Comparison of ENCODE assay signal across 16 cellular contexts in the genomic region with DNA sequence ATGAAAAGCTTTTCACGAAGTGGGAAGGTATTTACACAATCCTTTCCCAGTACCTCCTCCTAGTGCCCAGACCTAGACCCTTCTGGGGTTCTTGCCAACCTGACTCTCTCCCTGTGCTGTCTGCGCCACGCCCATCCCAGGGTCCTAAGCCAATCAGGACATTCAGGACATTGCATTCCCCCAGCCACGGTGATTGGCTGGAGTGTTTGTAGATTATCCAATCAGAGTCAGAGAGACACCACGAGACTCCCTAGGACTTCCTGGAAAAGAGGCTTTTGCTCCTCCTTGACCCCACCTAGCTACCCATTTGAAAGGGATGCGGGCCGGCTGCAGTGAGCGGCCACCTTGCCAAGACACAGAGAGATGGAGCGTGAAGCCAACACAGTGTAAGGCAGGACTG. TPM values are rescaled to one million over a fixed set of nuclear protein-coding genes. Genes with fewer than 3 reads are reported as not detected.
DNase-seq lines count a peak whose midpoint lies in the region; ATAC-seq, FAIRE-seq and TF ChIP-seq lines count a peak whose summit lies in the region.
"Had no signal": no experiment of that assay in that cellular context is flagged by ENCODE, and none has a peak within 500 bp of the region (broad histone marks: within the 10 kb centered on the region; RNA-seq: fewer than 3 reads in every experiment).

No MANE protein-coding gene starts in this region.

- peak in 1 of 2 experiments; percentile 68; a peak in 3 of 6 replicates for ATAC-seq in A549
- ATAC-seq: activated CD8-positive, alpha-beta T cell treated with anti-CD3 and anti-CD28 coated beads, Interleukin-2, amount 10 ng/mL, durations not matched to agents 7 days and 5 days had no signal

- no peak for FAIRE-seq in A549 (lab: Jason Lieb, UNC)

- no peak overlapping the region for H3K4me2 ChIP-seq in A549
- H3K4me2 ChIP-seq: BLaER1 treated with 17β-estradiol and CSF1 and Interleukin-3, amounts not matched to agents 10 nM and 100 nM; PC-9 had no signal

- H3K4me3 ChIP-seq in A549 (no peak overlapping the region), fibroblast of mammary gland (ENCODE audit: control insufficient read depth, low read depth, low read length) (no peak overlapping the region)
- H3K4me3 ChIP-seq: BLaER1 treated with 17β-estradiol and CSF1 and Interleukin-3, amounts not matched to agents 10 nM and 100 nM; esophagus squamous epithelium; PC-9 had no signal

- 65% methylated on average over 9 of the region's 9 CpGs for WGBS in A549 (ENCODE audit: missing lambda C conversion rate)

- H3K27ac ChIP-seq in A549: no peak overlapping the region
- H3K27ac ChIP-seq: BLaER1 treated with 17β-estradiol and CSF1 and Interleukin-3, amounts not matched to agents 10 nM and 100 nM; esophagus squamous epithelium; PC-9; WERI-Rb-1 had no signal

- H3K4me1 ChIP-seq in A549: no peaks in the 10 kb centered on the region
- H3K4me1 ChIP-seq: BLaER1 treated with 17β-estradiol and CSF1 and Interleukin-3, amounts not matched to agents 10 nM and 100 nM had no signal

- POLR2A ChIA-PET in A549 (lab: Yijun Ruan, JAX): no interaction called here

- peak; percentile 29 to 43 for DNase-seq in A549 (ENCODE audit: low read depth in 1 of 2, low spot score in 1 of 2)
- DNase-seq in EH (ENCODE audit: low read depth): peak; percentile 5
- DNase-seq in NCI-H69 (lab: John Stamatoyannopoulos, UW): peak; percentile 1
- DNase-seq in fibroblast of mammary gland (ENCODE audit: low read depth): peak; percentile 11
- no peak for DNase-seq in effector CD8-positive, alpha-beta T cell (lab: John Stamatoyannopoulos, UW)
- no peak for DNase-seq in KG1 (lab: John Stamatoyannopoulos, UW)
- DNase-seq in stimulated activated CD4-positive, alpha-beta T cell treated with anti-CD3 and anti-CD28 coated beads, Interleukin-4, amount 100 ng/mL, for 1 hour: no peak
- DNase-seq in AG08395 (ENCODE audit: low spot score): no peak
- DNase-seq: activated CD8-positive, alpha-beta T cell treated with anti-CD3 and anti-CD28 coated beads, Interleukin-2, amount 10 ng/mL, durations not matched to agents 7 days and 5 days; esophagus squamous epithelium; NCI-H1105; PC-9; stimulated activated naive CD4-positive, alpha-beta T cell treated with Interleukin-2 at 50 U/mL for 16 hours; WERI-Rb-1 had no signal

- TF ChIP-seq POLR2A in A549 (IDR thresholded peaks at IDR 0.05; ENCODE audit: low read length): no peak

- TF ChIP-seq RAD21 in A549 (conservative IDR thresholded peaks at IDR 0.05 in 1 of 2, IDR thresholded peaks at IDR 0.05 in 1 of 2): no peak

- no peak for TF ChIP-seq EP300 in A549 (IDR thresholded peaks at IDR 0.05)

- H3K9me3 ChIP-seq in A549: no peaks in the 10 kb centered on the region
- H3K9me3 ChIP-seq: BLaER1 treated with 17β-estradiol and CSF1 and Interleukin-3, amounts not matched to agents 10 nM and 100 nM; esophagus squamous epithelium had no signal

- CTCF ChIA-PET in A549 (lab: Yijun Ruan, JAX): interaction anchor here (2.3 kb wide), 1 partner anchor 294 kb away, joined by 13 read pairs; no protein-coding TSS in a partner anchor

- no peak for TF ChIP-seq CTCF in A549 (IDR thresholded peaks at IDR 0.05)
- no peak for TF ChIP-seq CTCF in fibroblast of mammary gland (conservative IDR thresholded peaks at IDR 0.05; ENCODE audit: control insufficient read depth, insufficient read depth, low read depth, low read length)

TF ChIP-seq in A549, 52 proteins besides CTCF, POLR2A, EP300 and RAD21:
- TF ChIP-seq, protein P1, sequence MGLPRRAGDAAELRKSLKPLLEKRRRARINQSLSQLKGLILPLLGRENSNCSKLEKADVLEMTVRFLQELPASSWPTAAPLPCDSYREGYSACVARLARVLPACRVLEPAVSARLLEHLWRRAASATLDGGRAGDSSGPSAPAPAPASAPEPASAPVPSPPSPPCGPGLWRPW (IDR thresholded peaks at IDR 0.05): no peak
- TF ChIP-seq, protein P2, sequence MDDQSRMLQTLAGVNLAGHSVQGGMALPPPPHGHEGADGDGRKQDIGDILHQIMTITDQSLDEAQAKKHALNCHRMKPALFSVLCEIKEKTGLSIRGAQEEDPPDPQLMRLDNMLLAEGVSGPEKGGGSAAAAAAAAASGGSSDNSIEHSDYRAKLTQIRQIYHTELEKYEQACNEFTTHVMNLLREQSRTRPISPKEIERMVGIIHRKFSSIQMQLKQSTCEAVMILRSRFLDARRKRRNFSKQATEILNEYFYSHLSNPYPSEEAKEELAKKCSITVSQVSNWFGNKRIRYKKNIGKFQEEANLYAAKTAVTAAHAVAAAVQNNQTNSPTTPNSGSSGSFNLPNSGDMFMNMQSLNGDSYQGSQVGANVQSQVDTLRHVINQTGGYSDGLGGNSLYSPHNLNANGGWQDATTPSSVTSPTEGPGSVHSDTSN (IDR thresholded peaks at IDR 0.05): no peak
- TF ChIP-seq, protein P3, sequence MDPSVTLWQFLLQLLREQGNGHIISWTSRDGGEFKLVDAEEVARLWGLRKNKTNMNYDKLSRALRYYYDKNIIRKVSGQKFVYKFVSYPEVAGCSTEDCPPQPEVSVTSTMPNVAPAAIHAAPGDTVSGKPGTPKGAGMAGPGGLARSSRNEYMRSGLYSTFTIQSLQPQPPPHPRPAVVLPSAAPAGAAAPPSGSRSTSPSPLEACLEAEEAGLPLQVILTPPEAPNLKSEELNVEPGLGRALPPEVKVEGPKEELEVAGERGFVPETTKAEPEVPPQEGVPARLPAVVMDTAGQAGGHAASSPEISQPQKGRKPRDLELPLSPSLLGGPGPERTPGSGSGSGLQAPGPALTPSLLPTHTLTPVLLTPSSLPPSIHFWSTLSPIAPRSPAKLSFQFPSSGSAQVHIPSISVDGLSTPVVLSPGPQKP (IDR thresholded peaks at IDR 0.05; ENCODE audit: low read depth, low read length): no peak
- TF ChIP-seq MAFK (IDR thresholded peaks at IDR 0.05; ENCODE audit: partially characterized antibody) (no peak), FOXS1 (CRISPR knock-in tag; IDR thresholded peaks at IDR 0.05) (no peak), EHF (CRISPR knock-in tag; IDR thresholded peaks at IDR 0.05) (no peak), ZNF302 (CRISPR knock-in tag; IDR thresholded peaks at IDR 0.05) (no peak), JUN (IDR thresholded peaks at IDR 0.05) (no peak), HEYL (CRISPR knock-in tag; IDR thresholded peaks at IDR 0.05) (no peak)
- TF ChIP-seq, protein P4, sequence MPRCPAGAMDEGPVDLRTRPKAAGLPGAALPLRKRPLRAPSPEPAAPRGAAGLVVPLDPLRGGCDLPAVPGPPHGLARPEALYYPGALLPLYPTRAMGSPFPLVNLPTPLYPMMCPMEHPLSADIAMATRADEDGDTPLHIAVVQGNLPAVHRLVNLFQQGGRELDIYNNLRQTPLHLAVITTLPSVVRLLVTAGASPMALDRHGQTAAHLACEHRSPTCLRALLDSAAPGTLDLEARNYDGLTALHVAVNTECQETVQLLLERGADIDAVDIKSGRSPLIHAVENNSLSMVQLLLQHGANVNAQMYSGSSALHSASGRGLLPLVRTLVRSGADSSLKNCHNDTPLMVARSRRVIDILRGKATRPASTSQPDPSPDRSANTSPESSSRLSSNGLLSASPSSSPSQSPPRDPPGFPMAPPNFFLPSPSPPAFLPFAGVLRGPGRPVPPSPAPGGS (IDR thresholded peaks at IDR 0.05): no peak

RNA-seq across cellular contexts. Expression of a gene that starts 3.5 kb away (rescaled TPM):
- polyA plus RNA-seq in A549 (2011; rRNA removed): not detected in 2 replicates
- polyA plus RNA-seq in A549 (2012; cell fraction: cytosol; rRNA removed): not detected in 2 replicates
- not detected in 2 replicates for polyA plus RNA-seq in A549 (2012; cell fraction: nucleus; rRNA removed)
- not detected in 3 replicates for polyA plus RNA-seq in A549 (2017; fragmentation: RNase III; extraction: RNeasy Plus Mini Kit Qiagen cat#74134 plus additional on column Dnase treatment)
- polyA minus RNA-seq in A549 (2011; rRNA and poly(A)+ RNA removed): not detected in 2 replicates
- polyA plus RNA-seq: urinary bladder had no signal

RNA-seq across cellular contexts. Expression of a gene that starts 18.7 kb away (rescaled TPM):
- not detected in 2 replicates for polyA plus RNA-seq in A549 (2011; rRNA removed)
- polyA plus RNA-seq in A549 (2012; cell fraction: cytosol; rRNA removed): 0.01 TPM in 2 replicates
- polyA plus RNA-seq in A549 (2012; cell fraction: nucleus; rRNA removed): 0.06 TPM in 1 of 2 replicates, not detected in the other
- polyA plus RNA-seq in A549 (2017; fragmentation: RNase III; extraction: RNeasy Plus Mini Kit Qiagen cat#74134 plus additional on column Dnase treatment): 0.04 to 0.10 TPM (median 0.09 TPM) in 3 replicates
- polyA minus RNA-seq in A549 (2011; rRNA and poly(A)+ RNA removed): not detected in 2 replicates

RNA-seq across cellular contexts. Expression of a gene that starts 29.5 kb away (rescaled TPM):
- not detected in 2 replicates for polyA plus RNA-seq in A549 (2011; rRNA removed)
- polyA plus RNA-seq in A549 (2012; cell fraction: cytosol; rRNA removed): not detected in 2 replicates
- polyA plus RNA-seq in A549 (2012; cell fraction: nucleus; rRNA removed): not detected in 2 replicates
- polyA plus RNA-seq in A549 (2017; fragmentation: RNase III; extraction: RNeasy Plus Mini Kit Qiagen cat#74134 plus additional on column Dnase treatment): not detected in 3 replicates
- not detected in 2 replicates for polyA minus RNA-seq in A549 (2011; rRNA and poly(A)+ RNA removed)
- polyA plus RNA-seq: urinary bladder had no signal

Comparison
In these comparisons a context has a peak if more than half of its experiments do, and no peak if none do; other contexts are left out.
1. DNase-seq: peak in A549 (2 of 2), EH (single experiment), NCI-H69 (single experiment) and fibroblast of mammary gland (single experiment); none in effector CD8-positive, alpha-beta T cell (single experiment), KG1 (single experiment), stimulated activated CD4-positive, alpha-beta T cell treated with anti-CD3 and anti-CD28 coated beads, Interleukin-4, amount 100 ng/mL, for 1 hour (single experiment) and AG08395 (single experiment).